Comparison of ENCODE assay signal across 8 cellular contexts in the genomic region with DNA sequence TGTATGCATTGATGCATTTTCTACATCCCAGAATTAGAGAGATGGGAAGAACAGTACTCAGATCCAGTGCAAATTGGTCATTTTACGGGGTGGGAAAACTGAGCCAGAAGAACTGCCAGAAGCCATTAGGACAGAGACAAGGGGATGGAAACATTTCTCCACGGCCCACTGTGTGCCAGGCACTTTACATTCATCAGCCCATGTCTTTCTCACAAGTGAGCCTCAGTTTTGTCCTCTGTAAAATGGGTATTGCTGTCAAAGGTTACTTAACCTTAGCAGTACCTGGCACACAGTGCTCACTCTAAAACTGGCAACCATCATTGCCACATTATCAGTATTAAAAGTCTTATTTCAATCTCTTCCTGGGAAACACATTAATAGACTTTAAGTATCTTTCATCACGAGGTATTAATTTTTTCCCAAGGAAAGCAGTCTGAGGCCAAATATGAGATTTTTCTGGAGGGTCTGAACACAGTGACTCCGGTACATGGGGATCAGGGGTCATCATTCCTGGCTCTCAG. TPM values are rescaled to one million over a fixed set of nuclear protein-coding genes. Genes with fewer than 3 reads are reported as not detected.
DNase-seq lines count a peak whose midpoint lies in the region; ATAC-seq lines count a peak whose summit lies in the region.

No MANE protein-coding gene starts in this region.

- peaks cover 4% of the 10 kb centered on the region; the same call in 1 of the 2 replicates for H3K79me2 ChIP-seq in Karpas-422 (ENCODE audit: low read length)

- H3K27ac ChIP-seq in Karpas-422 (ENCODE audit: low read length), result no peak overlapping the region
- H3K27ac ChIP-seq in angular gyrus (ENCODE audit: low read depth, low read length), result peak overlapping the region; percentile 96
- no peak overlapping the region for H3K27ac ChIP-seq in iPS-20b (ENCODE audit: low read length)

- H3K4me3 ChIP-seq in Karpas-422 (ENCODE audit: low read length), result peak overlapping the region; percentile 69; the same call in 1 of the 2 replicates
- H3K4me3 ChIP-seq in iPS-20b (ENCODE audit: low read length), result peak overlapping the region; percentile 69

- no peaks in the 10 kb centered on the region for H3K9me2 ChIP-seq in Karpas-422 (replicated peaks; ENCODE audit: insufficient read depth, low read length)

- peaks cover 15% of the 10 kb centered on the region in 2 donors for H3K36me3 Mint-ChIP-seq in stimulated activated naive B cell treated with anti-CD40 and anti-IgM and Interleukin-4, amounts not matched to agents 10 μg/mL and 1 μg/mL and 100 μg/mL, for 72 hours

- peak overlapping the region; percentile 19; the same call in 1 of the 2 replicates for H3K9ac ChIP-seq in Karpas-422 (ENCODE audit: low read length)
- peak overlapping the region; percentile 61; the same call in 1 of the 2 replicates for H3K9ac ChIP-seq in iPS-20b (ENCODE audit: low read depth, low read length)

- 0 out of 2 replicates have a peak overlapping the region, but pooled peaks have one; percentile 34 for H2AFZ ChIP-seq in Karpas-422 (ENCODE audit: low read length)

- DNase-seq in Karpas-422, result peak; percentile 54
- DNase-seq in stimulated activated naive B cell treated with anti-CD40 and anti-IgM and Interleukin-4, amounts not matched to agents 10 μg/mL and 1 μg/mL and 100 μg/mL, for 72 hours, result no peak
- no peak for DNase-seq in OCI-M2 (lab: John Stamatoyannopoulos, UW; ENCODE audit: unreplicated experiment)
- no peak for DNase-seq in stimulated activated naive CD4-positive, alpha-beta T cell treated with Interleukin-2 at 50 U/mL for 16 hours (lab: John Stamatoyannopoulos, UW)
- no peak for DNase-seq in iPS-NIHi11 (ENCODE audit: low spot score)

- H3K4me1 ChIP-seq in Karpas-422 (ENCODE audit: low read length), result peaks cover 24% of the 10 kb centered on the region
- peaks cover 20% of the 10 kb centered on the region for H3K4me1 ChIP-seq in iPS-20b (ENCODE audit: insufficient read depth, low read length)

- no peaks in the 10 kb centered on the region for H3K27me3 Mint-ChIP-seq in stimulated activated naive B cell treated with anti-CD40 and anti-IgM and Interleukin-4, amounts not matched to agents 10 μg/mL and 1 μg/mL and 100 μg/mL, for 72 hours

- peaks cover 31 to 53% of the 10 kb centered on the region in 2 donors for H3K4me1 Mint-ChIP-seq in stimulated activated naive B cell treated with anti-CD40 and anti-IgM and Interleukin-4, amounts not matched to agents 10 μg/mL and 1 μg/mL and 100 μg/mL, for 72 hours

- H3K9me3 ChIP-seq in Karpas-422 (ENCODE audit: low read length), result no peaks in the 10 kb centered on the region
- H3K9me3 ChIP-seq in iPS-20b (ENCODE audit: insufficient read depth, low read depth, low read length), result no peaks in the 10 kb centered on the region

- peak overlapping the region; percentile 97 for H3K27ac Mint-ChIP-seq in stimulated activated naive B cell treated with anti-CD40 and anti-IgM and Interleukin-4, amounts not matched to agents 10 μg/mL and 1 μg/mL and 100 μg/mL, for 72 hours

- no peak for ATAC-seq in stimulated activated naive B cell treated with anti-CD40 and anti-IgM and Interleukin-4, amounts not matched to agents 10 μg/mL and 1 μg/mL and 100 μg/mL, for 72 hours (replicated peaks)
- no peak for ATAC-seq in GM21447 (IDR thresholded peaks at IDR 0.05; ENCODE audit: unreplicated experiment)

- peaks cover 3% of the 10 kb centered on the region; the same call in 1 of the 2 replicates for H4K20me1 ChIP-seq in Karpas-422 (ENCODE audit: insufficient read depth, low read depth, low read length)

- no peaks in the 10 kb centered on the region for H3K9me3 Mint-ChIP-seq in stimulated activated naive B cell treated with anti-CD40 and anti-IgM and Interleukin-4, amounts not matched to agents 10 μg/mL and 1 μg/mL and 100 μg/mL, for 72 hours

- H3K36me3 ChIP-seq in Karpas-422 (ENCODE audit: insufficient read depth, low read length) (no peaks in the 10 kb centered on the region), iPS-20b (ENCODE audit: insufficient read depth, low read depth, low read length) (peaks cover 23% of the 10 kb centered on the region)

- peak overlapping the region; percentile 90 to 92 for H3K4me3 Mint-ChIP-seq in stimulated activated naive B cell treated with anti-CD40 and anti-IgM and Interleukin-4, amounts not matched to agents 10 μg/mL and 1 μg/mL and 100 μg/mL, for 72 hours

- peak overlapping the region; percentile 77 for H3K4me2 ChIP-seq in Karpas-422 (ENCODE audit: low read depth, low read length, poor library complexity, severe bottlenecking)

- H3K27me3 ChIP-seq in Karpas-422 (ENCODE audit: low read length) (no peaks in the 10 kb centered on the region), iPS-20b (ENCODE audit: insufficient read depth, low read length) (peaks cover 12% of the 10 kb centered on the region)

RNA-seq across cellular contexts. Expression of a gene that starts 5.2 kb away (rescaled TPM):
- 9.0 and 10.5 TPM in 2 replicates for total RNA-seq in Karpas-422 (2014; rRNA removed; shearing (Covaris generic); ENCODE audit: low replicate concordance)
